Comparison of ENCODE assay signal across 6 cellular contexts in genomic region chr14:22918519-22918808, GRCh38. TPM values are rescaled to one million over a fixed set of nuclear protein-coding genes. Genes with fewer than 3 reads are reported as not detected.
DNase-seq lines count a peak whose midpoint lies in the region; ATAC-seq lines count a peak whose summit lies in the region.

No MANE protein-coding gene starts in this region.

- peak; percentile 4 for ATAC-seq in GM18907 (IDR thresholded peaks at IDR 0.05; ENCODE audit: unreplicated experiment)

- H3K27me3 ChIP-seq in SJSA1 (replicated peaks) = no peaks in the 10 kb centered on the region

- H3K4me1 ChIP-seq in SJSA1 (replicated peaks) = peaks cover 10% of the 10 kb centered on the region

- H3K9me3 ChIP-seq in SJSA1 (replicated peaks) = no peaks in the 10 kb centered on the region

- DNase-seq in SJSA1 (ENCODE audit: low read depth in 1 of 2, low spot score in 2 of 2) = no peak
- peak; percentile 35 for DNase-seq in iPS-NIHi11 (ENCODE audit: low spot score)
- no peak for DNase-seq in NCI-H187 (lab: John Stamatoyannopoulos, UW)
- no peak for DNase-seq in globus pallidus (ENCODE audit: low spot score)
- DNase-seq in NCI-H1105 treated with DMSO at 0.1 percent for 48 hours (lab: John Stamatoyannopoulos, UW) = no peak

- peak overlapping the region; percentile 58 for H3K4me3 ChIP-seq in SJSA1

- H3K27ac ChIP-seq in SJSA1 = peak overlapping the region; percentile 98

- H3K36me3 ChIP-seq in SJSA1 = peaks cover 53% of the 10 kb centered on the region

RNA-seq across cellular contexts. Expression of gene RBM23, which starts 0.5 kb away (rescaled TPM):
- total RNA-seq in SJSA1 (2014; rRNA removed; shearing (Covaris generic)) = 67.8 and 86.9 TPM in 2 replicates

RNA-seq across cellular contexts. Expression of gene PRMT5, which starts 10.7 kb away (rescaled TPM):
- 43.9 and 67.8 TPM in 2 replicates for total RNA-seq in SJSA1 (2014; rRNA removed; shearing (Covaris generic))

RNA-seq across cellular contexts. Expression of gene REM2, which starts 35.4 kb away (rescaled TPM):
- 0.05 TPM in 1 of 2 replicates, not detected in the other for total RNA-seq in SJSA1 (2014; rRNA removed; shearing (Covaris generic))

RNA-seq across cellular contexts. Expression of gene HAUS4, which starts 38.4 kb away (rescaled TPM):
- total RNA-seq in SJSA1 (2014; rRNA removed; shearing (Covaris generic)) = 37.3 and 39.5 TPM in 2 replicates

RNA-seq across cellular contexts. Expression of gene LRP10, which starts 46.9 kb away (rescaled TPM):
- total RNA-seq in SJSA1 (2014; rRNA removed; shearing (Covaris generic)) = 37.4 and 41.4 TPM in 2 replicates
